ENCODE assay signal across 1 cellular context in the genomic region with DNA sequence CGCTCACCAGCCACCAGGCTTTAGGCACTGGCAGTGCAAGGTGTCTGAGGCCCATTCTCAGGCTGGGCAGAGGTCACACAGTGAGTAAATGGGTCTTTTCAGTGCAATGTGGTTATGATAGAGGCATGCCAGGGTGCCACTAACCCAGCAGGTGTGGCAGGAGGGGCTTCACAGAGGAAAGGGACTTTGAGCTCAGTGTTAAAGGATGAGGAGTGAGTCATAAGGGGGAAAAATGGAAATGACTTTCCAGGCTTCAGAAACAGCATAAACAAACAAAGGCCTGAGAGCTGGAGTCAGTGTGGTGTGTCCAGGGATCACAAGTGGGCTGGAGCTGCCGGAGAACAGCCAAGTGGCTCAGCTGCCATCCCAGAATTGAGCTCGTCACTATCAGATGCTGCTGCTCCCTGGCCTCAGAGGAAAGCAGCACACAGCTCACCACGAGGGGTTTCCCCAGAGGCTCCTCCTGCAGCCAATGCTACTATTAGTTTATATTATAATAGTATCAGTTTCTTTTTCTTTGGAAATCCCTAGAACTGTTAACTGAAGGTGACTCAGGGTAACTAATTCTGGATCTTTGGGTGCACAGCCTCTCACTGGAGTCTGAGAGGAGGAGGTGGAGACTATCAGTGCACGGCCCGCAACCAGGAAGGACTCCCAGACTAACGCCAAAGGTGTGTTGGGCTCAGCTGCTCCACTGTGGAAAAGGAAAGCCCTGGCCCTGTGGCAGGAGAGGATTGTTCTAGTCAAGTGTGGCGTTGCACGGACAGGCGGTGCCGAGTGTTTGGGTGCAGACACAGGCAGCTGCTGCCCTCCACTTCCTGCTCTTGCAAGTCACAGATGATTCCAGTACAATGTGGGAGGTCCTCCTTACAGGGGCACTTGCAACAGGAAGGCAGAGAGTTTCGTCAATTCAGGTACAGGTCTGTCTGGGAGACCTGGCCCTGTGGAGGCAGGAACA.
TF ChIP-seq lines count a peak whose summit lies in the region.

No MANE protein-coding gene starts in this region.

TF ChIP-seq in HepG2, 621 proteins besides CTCF, POLR2A, EP300 and RAD21 (continued from another document):
- TF ChIP-seq, protein P1, sequence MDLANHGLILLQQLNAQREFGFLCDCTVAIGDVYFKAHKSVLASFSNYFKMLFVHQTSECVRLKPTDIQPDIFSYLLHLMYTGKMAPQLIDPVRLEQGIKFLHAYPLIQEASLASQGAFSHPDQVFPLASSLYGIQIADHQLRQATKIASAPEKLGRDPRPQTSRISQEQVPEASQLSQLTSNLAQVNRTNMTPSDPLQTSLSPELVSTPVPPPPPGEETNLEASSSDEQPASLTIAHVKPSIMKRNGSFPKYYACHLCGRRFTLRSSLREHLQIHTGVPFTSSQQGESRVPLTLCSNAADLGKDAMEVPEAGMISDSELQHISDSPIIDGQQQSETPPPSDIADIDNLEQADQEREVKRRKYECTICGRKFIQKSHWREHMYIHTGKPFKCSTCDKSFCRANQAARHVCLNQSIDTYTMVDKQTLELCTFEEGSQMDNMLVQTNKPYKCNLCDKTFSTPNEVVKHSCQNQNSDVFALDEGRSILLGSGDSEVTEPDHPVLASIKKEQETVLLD (CRISPR knock-in tag; IDR thresholded peaks at IDR 0.05; ENCODE audit: low read depth) = no peak
- TF ChIP-seq U2AF2 (IDR thresholded peaks at IDR 0.05; ENCODE audit: low read depth, low read length) (no peak), RORA (CRISPR knock-in tag; IDR thresholded peaks at IDR 0.05) (no peak), EED (CRISPR knock-in tag; IDR thresholded peaks at IDR 0.05) (no peak), ZNF367 (CRISPR knock-in tag; IDR thresholded peaks at IDR 0.05; ENCODE audit: borderline replicate concordance) (no peak), RXRB (CRISPR knock-in tag; IDR thresholded peaks at IDR 0.05; ENCODE audit: borderline replicate concordance) (peak; percentile 77), BCL6 (CRISPR knock-in tag; IDR thresholded peaks at IDR 0.05) (peak; percentile 88), CREB1 (IDR thresholded peaks at IDR 0.05) (peak; percentile 35; the same call in 1 of the 2 replicates), CREB1 (CRISPR knock-in tag; IDR thresholded peaks at IDR 0.05) (no peak; the same call in 1 of the 2 replicates)
- TF ChIP-seq, protein P2, sequence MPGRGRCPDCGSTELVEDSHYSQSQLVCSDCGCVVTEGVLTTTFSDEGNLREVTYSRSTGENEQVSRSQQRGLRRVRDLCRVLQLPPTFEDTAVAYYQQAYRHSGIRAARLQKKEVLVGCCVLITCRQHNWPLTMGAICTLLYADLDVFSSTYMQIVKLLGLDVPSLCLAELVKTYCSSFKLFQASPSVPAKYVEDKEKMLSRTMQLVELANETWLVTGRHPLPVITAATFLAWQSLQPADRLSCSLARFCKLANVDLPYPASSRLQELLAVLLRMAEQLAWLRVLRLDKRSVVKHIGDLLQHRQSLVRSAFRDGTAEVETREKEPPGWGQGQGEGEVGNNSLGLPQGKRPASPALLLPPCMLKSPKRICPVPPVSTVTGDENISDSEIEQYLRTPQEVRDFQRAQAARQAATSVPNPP (CRISPR knock-in tag; IDR thresholded peaks at IDR 0.05) = no peak
- TF ChIP-seq, protein P3, sequence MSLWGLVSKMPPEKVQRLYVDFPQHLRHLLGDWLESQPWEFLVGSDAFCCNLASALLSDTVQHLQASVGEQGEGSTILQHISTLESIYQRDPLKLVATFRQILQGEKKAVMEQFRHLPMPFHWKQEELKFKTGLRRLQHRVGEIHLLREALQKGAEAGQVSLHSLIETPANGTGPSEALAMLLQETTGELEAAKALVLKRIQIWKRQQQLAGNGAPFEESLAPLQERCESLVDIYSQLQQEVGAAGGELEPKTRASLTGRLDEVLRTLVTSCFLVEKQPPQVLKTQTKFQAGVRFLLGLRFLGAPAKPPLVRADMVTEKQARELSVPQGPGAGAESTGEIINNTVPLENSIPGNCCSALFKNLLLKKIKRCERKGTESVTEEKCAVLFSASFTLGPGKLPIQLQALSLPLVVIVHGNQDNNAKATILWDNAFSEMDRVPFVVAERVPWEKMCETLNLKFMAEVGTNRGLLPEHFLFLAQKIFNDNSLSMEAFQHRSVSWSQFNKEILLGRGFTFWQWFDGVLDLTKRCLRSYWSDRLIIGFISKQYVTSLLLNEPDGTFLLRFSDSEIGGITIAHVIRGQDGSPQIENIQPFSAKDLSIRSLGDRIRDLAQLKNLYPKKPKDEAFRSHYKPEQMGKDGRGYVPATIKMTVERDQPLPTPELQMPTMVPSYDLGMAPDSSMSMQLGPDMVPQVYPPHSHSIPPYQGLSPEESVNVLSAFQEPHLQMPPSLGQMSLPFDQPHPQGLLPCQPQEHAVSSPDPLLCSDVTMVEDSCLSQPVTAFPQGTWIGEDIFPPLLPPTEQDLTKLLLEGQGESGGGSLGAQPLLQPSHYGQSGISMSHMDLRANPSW (CRISPR knock-in tag; IDR thresholded peaks at IDR 0.05; ENCODE audit: borderline replicate concordance) = no peak
- TF ChIP-seq, protein P4, sequence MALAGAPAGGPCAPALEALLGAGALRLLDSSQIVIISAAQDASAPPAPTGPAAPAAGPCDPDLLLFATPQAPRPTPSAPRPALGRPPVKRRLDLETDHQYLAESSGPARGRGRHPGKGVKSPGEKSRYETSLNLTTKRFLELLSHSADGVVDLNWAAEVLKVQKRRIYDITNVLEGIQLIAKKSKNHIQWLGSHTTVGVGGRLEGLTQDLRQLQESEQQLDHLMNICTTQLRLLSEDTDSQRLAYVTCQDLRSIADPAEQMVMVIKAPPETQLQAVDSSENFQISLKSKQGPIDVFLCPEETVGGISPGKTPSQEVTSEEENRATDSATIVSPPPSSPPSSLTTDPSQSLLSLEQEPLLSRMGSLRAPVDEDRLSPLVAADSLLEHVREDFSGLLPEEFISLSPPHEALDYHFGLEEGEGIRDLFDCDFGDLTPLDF (CRISPR knock-in tag; IDR thresholded peaks at IDR 0.05) = no peak
